In the genomic region with DNA sequence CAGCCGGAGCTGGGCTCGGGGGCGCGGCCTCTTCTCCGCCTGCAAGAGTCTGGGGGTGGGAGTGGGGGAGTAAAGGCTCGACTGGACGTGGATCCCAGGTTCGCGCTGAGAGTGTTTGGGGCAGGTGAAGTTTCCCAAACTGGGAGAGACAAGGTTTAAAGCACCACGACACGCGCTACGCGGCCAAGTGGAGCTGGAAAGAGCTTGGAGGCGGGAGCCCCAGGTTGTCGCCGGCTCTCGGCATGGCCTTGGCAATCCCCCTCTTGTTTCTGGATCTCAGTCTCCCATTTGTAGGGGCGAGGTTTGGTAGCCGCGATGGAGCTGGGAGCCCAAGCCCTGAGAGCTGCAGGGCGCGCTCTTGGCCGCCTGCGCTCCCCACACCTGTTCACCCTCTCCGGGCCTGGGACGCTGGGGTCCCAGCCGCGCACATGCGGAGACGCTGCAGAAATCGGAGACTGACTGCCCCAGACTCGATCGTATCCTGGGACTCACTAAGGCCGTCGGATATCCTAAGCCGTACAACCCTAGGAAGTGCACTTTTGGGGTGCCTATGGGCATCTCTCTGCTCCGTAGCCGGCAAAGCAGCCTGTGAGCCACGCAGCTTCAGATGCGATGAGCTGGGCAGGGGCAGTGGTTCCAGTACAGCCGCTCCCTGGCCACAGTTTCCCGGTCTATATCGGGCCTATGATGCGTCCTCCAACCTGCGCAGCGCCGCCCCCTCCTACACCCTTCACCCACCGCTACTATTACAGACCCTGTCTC, we compare ENCODE assay signal across 8 cellular contexts. TPM values are rescaled to one million over a fixed set of nuclear protein-coding genes. Genes with fewer than 3 reads are reported as not detected.
DNase-seq lines count a peak whose midpoint lies in the region; TF ChIP-seq lines count a peak whose summit lies in the region.

No MANE protein-coding gene starts in this region.

- H3K27ac ChIP-seq in fibroblast of lung (ENCODE audit: insufficient read depth, low read length): no peak overlapping the region
- no peak overlapping the region for H3K27ac ChIP-seq in neuronal stem cell (replicated peaks; ENCODE audit: low read length)

- no peaks in the 10 kb centered on the region for H3K79me1 ChIP-seq in neuronal stem cell (ENCODE audit: low read depth, low read length)

- H3K27ac Mint-ChIP-seq in activated naive CD4-positive, alpha-beta T cell treated with anti-CD3 and anti-CD28 coated beads, Interleukin-2, amount 50 U/mL, for 24 hours: no peak overlapping the region
- H3K27ac Mint-ChIP-seq in T-helper 2 cell treated with Interferon-gamma antibody and Interleukin-4, amounts not matched to agents 5 μg/mL and 100 μg/mL, for 36 hours: no peak overlapping the region

- peaks cover 21% of the 10 kb centered on the region for H3K4me1 Mint-ChIP-seq in activated naive CD4-positive, alpha-beta T cell treated with anti-CD3 and anti-CD28 coated beads, Interleukin-2, amount 50 U/mL, for 24 hours
- H3K4me1 Mint-ChIP-seq in T-helper 2 cell treated with Interferon-gamma antibody and Interleukin-4, amounts not matched to agents 5 μg/mL and 100 μg/mL, for 36 hours (ENCODE audit: low read depth): peaks cover 13% of the 10 kb centered on the region

- no peak overlapping the region for H2BK12ac ChIP-seq in neuronal stem cell (ENCODE audit: low read length)

- WGBS in neuronal stem cell (ENCODE audit: extremely low coverage in 2 of 2, insufficient read length in 2 of 2, insufficient replicate concordance in 1 of 2), 2 donors: no CpG with 5 or more reads among the region's 49 CpGs

- H3K9me3 ChIP-seq in fibroblast of lung (ENCODE audit: control insufficient read depth, insufficient read depth, low read depth, low read length) (no peaks in the 10 kb centered on the region), neuronal stem cell (replicated peaks in 1 of 2; ENCODE audit: control insufficient read depth in 2 of 2, insufficient read depth in 1 of 2, low read depth in 1 of 2, low read length in 2 of 2) (peaks cover 0 to 7% of the 10 kb centered on the region in 2 donors)

- no peaks in the 10 kb centered on the region for H4K20me1 ChIP-seq in fibroblast of lung (ENCODE audit: control insufficient read depth, extremely low read depth, insufficient read depth, low read length)

- H3K9ac ChIP-seq in fibroblast of lung (ENCODE audit: insufficient read depth, low read length): no peak overlapping the region
- peak overlapping the region; percentile 64 for H3K9ac ChIP-seq in neuronal stem cell (ENCODE audit: low read depth, low read length, poor library complexity)

- H3K4me2 ChIP-seq in fibroblast of lung (ENCODE audit: extremely low read depth, insufficient read depth, low read length) (peak overlapping the region; percentile 82), neuronal stem cell (ENCODE audit: insufficient read depth, low read length, poor library complexity, severe bottlenecking) (peak overlapping the region; percentile 98)

- peak overlapping the region; percentile 35 for H2BK120ac ChIP-seq in neuronal stem cell (ENCODE audit: low read depth, low read length)

- H3K4me3 ChIP-seq in fibroblast of lung (replicated peaks in 1 of 4; ENCODE audit: control extremely low read depth in 1 of 4, insufficient read depth in 1 of 4, low read depth in 3 of 4, low read length in 4 of 4) (peak overlapping the region; percentile 24 to 67 (median 50)), neuronal stem cell (ENCODE audit: low read length in 2 of 2) (peak overlapping the region in 1 of 2 donors; percentile 76)

- no peak overlapping the region for H2BK15ac ChIP-seq in neuronal stem cell (ENCODE audit: low read length)

- H3K27me3 ChIP-seq in fibroblast of lung (ENCODE audit: control insufficient read depth, insufficient read depth, low read length) (peaks cover 30% of the 10 kb centered on the region), neuronal stem cell (ENCODE audit: control insufficient read depth in 3 of 3, insufficient read depth in 3 of 3, low read depth in 1 of 3, low read length in 3 of 3) (peaks cover 15 to 71% (median 45%) of the 10 kb centered on the region in 3 experiments)

- no peak overlapping the region for H2BK5ac ChIP-seq in neuronal stem cell (ENCODE audit: low read length)

- H3K4ac ChIP-seq in neuronal stem cell (ENCODE audit: low read length): no peak overlapping the region

- H2AFZ ChIP-seq in fibroblast of lung (ENCODE audit: low read length) (no peak overlapping the region), neuronal stem cell (ENCODE audit: low read length) (peak overlapping the region; percentile 83)

- peak overlapping the region; percentile 78 for H3K4me3 Mint-ChIP-seq in activated naive CD4-positive, alpha-beta T cell treated with anti-CD3 and anti-CD28 coated beads, Interleukin-2, amount 50 U/mL, for 24 hours
- H3K4me3 Mint-ChIP-seq in T-helper 2 cell treated with Interferon-gamma antibody and Interleukin-4, amounts not matched to agents 5 μg/mL and 100 μg/mL, for 36 hours: peak overlapping the region; percentile 63

- no peaks in the 10 kb centered on the region for H3K79me2 ChIP-seq in fibroblast of lung (ENCODE audit: control insufficient read depth, insufficient read depth, low read length)

- no peak for TF ChIP-seq CTCF in fibroblast of lung (conservative IDR thresholded peaks at IDR 0.05 in 1 of 2, IDR thresholded peaks at IDR 0.05 in 1 of 2; ENCODE audit: low read depth in 1 of 2, low read length in 2 of 2)

- H3K4me1 ChIP-seq in fibroblast of lung (ENCODE audit: control insufficient read depth, extremely low read depth, insufficient read depth, low read length) (no peaks in the 10 kb centered on the region), neuronal stem cell (ENCODE audit: control insufficient read depth in 2 of 2, insufficient read depth in 1 of 2, low read depth in 1 of 2, low read length in 2 of 2) (peaks cover 0 to 7% of the 10 kb centered on the region in 2 donors)

- H3K36me3 Mint-ChIP-seq in activated naive CD4-positive, alpha-beta T cell treated with anti-CD3 and anti-CD28 coated beads, Interleukin-2, amount 50 U/mL, for 24 hours: no peaks in the 10 kb centered on the region
- H3K36me3 Mint-ChIP-seq in T-helper 2 cell treated with Interferon-gamma antibody and Interleukin-4, amounts not matched to agents 5 μg/mL and 100 μg/mL, for 36 hours (ENCODE audit: low read depth): no peaks in the 10 kb centered on the region

- peaks cover 36% of the 10 kb centered on the region for H3K27me3 Mint-ChIP-seq in activated naive CD4-positive, alpha-beta T cell treated with anti-CD3 and anti-CD28 coated beads, Interleukin-2, amount 50 U/mL, for 24 hours
- peaks cover 55% of the 10 kb centered on the region for H3K27me3 Mint-ChIP-seq in T-helper 2 cell treated with Interferon-gamma antibody and Interleukin-4, amounts not matched to agents 5 μg/mL and 100 μg/mL, for 36 hours (ENCODE audit: low read depth)

- H4K91ac ChIP-seq in neuronal stem cell (ENCODE audit: low read depth, low read length, poor library complexity): no peak overlapping the region

- H2AK5ac ChIP-seq in neuronal stem cell (ENCODE audit: low read depth, low read length): no peak overlapping the region

- peak overlapping the region; percentile 36 for H3K23ac ChIP-seq in neuronal stem cell (ENCODE audit: low read depth, low read length, poor library complexity)

- no peaks in the 10 kb centered on the region for H3K36me3 ChIP-seq in fibroblast of lung (ENCODE audit: control insufficient read depth, insufficient read depth, low read length)
- H3K36me3 ChIP-seq in neuronal stem cell (replicated peaks in 1 of 2; ENCODE audit: control insufficient read depth in 2 of 2, insufficient read depth in 2 of 2, low read length in 2 of 2): no peaks in the 10 kb centered on the region

- H4K8ac ChIP-seq in neuronal stem cell (ENCODE audit: low read depth, low read length): no peak overlapping the region

- H3K18ac ChIP-seq in neuronal stem cell (ENCODE audit: low read length): peak overlapping the region; percentile 68

- no peak overlapping the region for H3K14ac ChIP-seq in neuronal stem cell (ENCODE audit: low read length)

- no peaks in the 10 kb centered on the region for H3K9me3 Mint-ChIP-seq in activated naive CD4-positive, alpha-beta T cell treated with anti-CD3 and anti-CD28 coated beads, Interleukin-2, amount 50 U/mL, for 24 hours
- no peaks in the 10 kb centered on the region for H3K9me3 Mint-ChIP-seq in T-helper 2 cell treated with Interferon-gamma antibody and Interleukin-4, amounts not matched to agents 5 μg/mL and 100 μg/mL, for 36 hours

- no peak for DNase-seq in activated naive CD4-positive, alpha-beta T cell treated with Interleukin-2 at 50 U/mL for 16 hours
- no peak for DNase-seq in T-helper 2 cell treated with Interferon-gamma antibody and Interleukin-4, amounts not matched to agents 5 μg/mL and 100 μg/mL, for 36 hours (ENCODE audit: low spot score)
- DNase-seq in fibroblast of lung (ENCODE audit: low read depth in 2 of 2) (no peak), neuronal stem cell (ENCODE audit: low spot score) (peak; percentile 24), T1000 (lab: John Stamatoyannopoulos, UW) (no peak), NCI-H2171 (lab: John Stamatoyannopoulos, UW) (no peak), SKM-1 treated with dmso at 0.1 percent for 144 hours (lab: John Stamatoyannopoulos, UW; ENCODE audit: unreplicated experiment) (no peak)

RNA-seq across cellular contexts. Expression of gene TMOD1, which starts 0.9 kb away (rescaled TPM):
- total RNA-seq in fibroblast of lung: 2.6 and 4.0 TPM in 2 replicates
- 0.98 and 3.6 TPM in 2 replicates for polyA plus RNA-seq in fibroblast of lung
- polyA plus RNA-seq in fibroblast of lung (2012): 1.9 and 5.1 TPM in 2 replicates
- polyA minus RNA-seq in fibroblast of lung (ENCODE audit: low replicate concordance): 1.6 and 2.4 TPM in 2 replicates
- 0.15 TPM for polyA plus RNA-seq in neuronal stem cell (2013, experiment 1 of 2)
- 0.21 TPM for polyA plus RNA-seq in neuronal stem cell (2013, experiment 2 of 2)
